ENCODE assay signal across 8 cellular contexts in the genomic region with DNA sequence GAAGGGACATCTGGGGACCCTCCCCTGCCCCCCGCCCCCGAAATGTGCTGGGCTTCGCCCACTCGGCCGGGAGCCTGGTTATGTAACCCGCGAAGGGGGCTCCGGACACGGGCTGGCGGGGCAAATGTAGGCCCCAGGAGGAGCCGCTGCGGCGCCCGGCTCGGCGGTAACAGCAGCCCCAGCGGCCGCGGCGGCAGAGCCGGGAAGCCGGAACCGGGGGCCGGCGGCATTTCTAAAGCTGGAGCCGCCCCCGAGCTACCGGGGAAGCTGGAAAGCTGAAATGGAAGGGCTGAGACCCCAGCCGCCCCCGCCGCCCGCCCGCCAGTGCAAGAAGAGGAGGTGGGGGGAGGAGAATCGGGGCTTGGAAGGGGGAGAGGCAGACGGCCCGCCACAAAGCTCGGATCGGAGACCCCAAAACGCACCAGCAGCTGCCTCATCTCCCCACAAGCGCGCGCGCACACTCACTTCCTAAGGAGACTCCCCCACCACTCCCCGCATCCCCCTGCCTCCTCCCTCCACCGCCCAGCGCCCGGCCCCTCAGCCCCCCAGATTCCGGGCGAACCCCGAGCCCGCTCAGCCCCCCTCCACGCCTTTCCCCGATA. TPM values are rescaled to one million over a fixed set of nuclear protein-coding genes. Genes with fewer than 3 reads are reported as not detected.
DNase-seq lines count a peak whose midpoint lies in the region; TF ChIP-seq lines count a peak whose summit lies in the region.

No MANE protein-coding gene starts in this region.

- in situ Hi-C loops in HAP-1 (cut with MboI; ENCODE audit: low sequenced_read_pairs) = no loop called here

- peak overlapping the region; percentile 93 for H3K18ac ChIP-seq in mesendoderm (ENCODE audit: low read length)

- H2BK5ac ChIP-seq in mesendoderm (ENCODE audit: low read length) = peak overlapping the region; percentile 71

- peak overlapping the region; percentile 64 for H2BK15ac ChIP-seq in mesendoderm (replicated peaks; ENCODE audit: low read depth)

- no peak overlapping the region for H2AK5ac ChIP-seq in mesendoderm (ENCODE audit: low read length)

- H2BK120ac ChIP-seq in mesendoderm (ENCODE audit: low read depth, low read length) = peak overlapping the region; percentile 100

- no CpG with 5 or more reads among the region's 53 CpGs for WGBS in mesendoderm (ENCODE audit: extremely low coverage, insufficient coverage, low lambda C conversion rate)
- 0% methylated on average over 3 to 53 of the region's 53 CpGs for WGBS in testis, 2 donors

- peak overlapping the region; percentile 68 for H3K4me2 ChIP-seq in mesendoderm (ENCODE audit: low read length)

- H3K27me3 ChIP-seq in HAP-1 (ENCODE audit: low read depth) (no peaks in the 10 kb centered on the region), dorsolateral prefrontal cortex (no peaks in the 10 kb centered on the region), mesendoderm (ENCODE audit: insufficient read depth, low read length, poor library complexity) (no peaks in the 10 kb centered on the region), testis (no peaks in the 10 kb centered on the region)

- H4K8ac ChIP-seq in mesendoderm (ENCODE audit: low read depth, low read length) = peak overlapping the region; percentile 94

- H3K4me1 ChIP-seq in HAP-1 = peaks cover 39% of the 10 kb centered on the region
- H3K4me1 ChIP-seq in mesendoderm (ENCODE audit: control insufficient read depth, low read depth, low read length) = peaks cover 16% of the 10 kb centered on the region
- peaks cover 38% of the 10 kb centered on the region for H3K4me1 ChIP-seq in testis

- peaks cover 23% of the 10 kb centered on the region for H3K36me3 ChIP-seq in HAP-1 (replicated peaks)
- peaks cover 5% of the 10 kb centered on the region for H3K36me3 ChIP-seq in mesendoderm (ENCODE audit: control insufficient read depth, insufficient read depth, low read length)
- H3K36me3 ChIP-seq in testis (ENCODE audit: low read depth, missing control alignments) = no peaks in the 10 kb centered on the region

- intact Hi-C loops in dorsolateral prefrontal cortex (cut with DNase I) (loop anchor here (5.0 kb wide), 3 partner anchors 42 to 77 kb away; no protein-coding TSS in a partner anchor), testis (cut with DNase I; ENCODE audit: low total_unique reads) (no loop called here)

- H3K9me3 ChIP-seq in HAP-1 (no peaks in the 10 kb centered on the region), testis (no peaks in the 10 kb centered on the region)

- no peak overlapping the region for H4K5ac ChIP-seq in mesendoderm (ENCODE audit: low read length)

- no peak for TF ChIP-seq POLR2A in testis (IDR thresholded peaks at IDR 0.05)

- TF ChIP-seq CTCF in dorsolateral prefrontal cortex (IDR thresholded peaks at IDR 0.05 in 54 of 56, conservative IDR thresholded peaks at IDR 0.05 in 2 of 56; ENCODE audit: low read depth in 1 of 56, partially characterized antibody in 56 of 56) (peak in 4 of 56 donors; percentile 5 to 18 (median 15)), testis (IDR thresholded peaks at IDR 0.05) (no peak)

- H3K4me3 ChIP-seq in HAP-1 = peak overlapping the region; percentile 52
- H3K4me3 ChIP-seq in dorsolateral prefrontal cortex = peak overlapping the region; percentile 42 to 90 (median 75)
- peak overlapping the region; percentile 71 for H3K4me3 ChIP-seq in mesendoderm (ENCODE audit: low read length)
- peak overlapping the region; percentile 59 to 78 for H3K4me3 ChIP-seq in testis

- H3K79me2 ChIP-seq in mesendoderm (ENCODE audit: control insufficient read depth, insufficient read depth, low read length) = peaks cover 33% of the 10 kb centered on the region

- peaks cover 7% of the 10 kb centered on the region for H3K79me1 ChIP-seq in mesendoderm (ENCODE audit: low read length)

- peak overlapping the region; percentile 93 for H3K9ac ChIP-seq in mesendoderm (ENCODE audit: low read length)

- DNase-seq in AG08396 (ENCODE audit: low spot score) (peak; percentile 43), HAP-1 (ENCODE audit: low spot score in 2 of 2) (peak; percentile 5 to 46), dorsolateral prefrontal cortex (peak; percentile 22 to 64 (median 39)), mesendoderm (no peak), testis (peak; percentile 51), mucosa of gallbladder (ENCODE audit: low spot score) (no peak), NCI-H524 treated with DMSO at 0.1 percent for 48 hours (lab: John Stamatoyannopoulos, UW) (no peak)
- peak; percentile 18 to 27 for DNase-seq in activated CD4-positive, alpha-beta T cell treated with anti-CD3 and anti-CD28 coated beads for 4 hours

- no peak overlapping the region for H3K23ac ChIP-seq in mesendoderm (ENCODE audit: low read length)

- H3K27ac ChIP-seq in dorsolateral prefrontal cortex (peak overlapping the region; percentile 38 to 97 (median 93)), mesendoderm (ENCODE audit: low read depth, low read length) (peak overlapping the region; percentile 99), testis (peak overlapping the region; percentile 64 to 82)

- H3K4ac ChIP-seq in mesendoderm (ENCODE audit: low read depth, low read length) = peak overlapping the region; percentile 100

- peak overlapping the region; percentile 94 for H3K56ac ChIP-seq in mesendoderm (ENCODE audit: low read length)

RNA-seq across cellular contexts. Expression of a gene that starts 1.5 kb away (rescaled TPM):
- total RNA-seq in dorsolateral prefrontal cortex (10 to 100 TPM; 32.1 to 60.8 (median 45.3) TPM), testis (10 to 100 TPM; 54.9 to 59.8 TPM), mucosa of gallbladder (26.9 TPM)
- polyA plus RNA-seq in mesendoderm (2013, experiment 1 of 2) = 74.8 TPM
- polyA plus RNA-seq in mesendoderm (2013, experiment 2 of 2) = 78.1 TPM
- 30.4 TPM for polyA plus RNA-seq in testis (ENCODE audit: insufficient read depth, low read depth, low replicate concordance)

RNA-seq across cellular contexts. Expression of a gene that starts 47.0 kb away (rescaled TPM):
- 1 to 10 TPM; 1.9 to 9.7 (median 4.6) TPM for total RNA-seq in dorsolateral prefrontal cortex
- 26.1 TPM for polyA plus RNA-seq in mesendoderm (2013, experiment 1 of 2)
- 27.7 TPM for polyA plus RNA-seq in mesendoderm (2013, experiment 2 of 2)
- total RNA-seq in testis = 10 to 100 TPM; 46.8 to 70.7 TPM
- 30.3 TPM for polyA plus RNA-seq in testis (ENCODE audit: insufficient read depth, low read depth, low replicate concordance)
- 28.9 TPM for total RNA-seq in mucosa of gallbladder

Comparison
In these comparisons a context has a peak if more than half of its experiments do, and no peak if none do; other contexts are left out.
1. DNase-seq: peak in AG08396 (single experiment), HAP-1 (2 of 2), activated CD4-positive, alpha-beta T cell treated with anti-CD3 and anti-CD28 coated beads for 4 hours (2 of 2), dorsolateral prefrontal cortex (10 of 10) and testis (single experiment); none in mesendoderm (single experiment), mucosa of gallbladder (single experiment) and NCI-H524 treated with DMSO at 0.1 percent for 48 hours (single experiment).
2. Peak in every context shown above with its lines, with median percentiles within 50 percentile points of each other: H3K4me3 ChIP-seq and H3K27ac ChIP-seq.